Comparison of ENCODE assay signal across 8 cellular contexts in the genomic region with DNA sequence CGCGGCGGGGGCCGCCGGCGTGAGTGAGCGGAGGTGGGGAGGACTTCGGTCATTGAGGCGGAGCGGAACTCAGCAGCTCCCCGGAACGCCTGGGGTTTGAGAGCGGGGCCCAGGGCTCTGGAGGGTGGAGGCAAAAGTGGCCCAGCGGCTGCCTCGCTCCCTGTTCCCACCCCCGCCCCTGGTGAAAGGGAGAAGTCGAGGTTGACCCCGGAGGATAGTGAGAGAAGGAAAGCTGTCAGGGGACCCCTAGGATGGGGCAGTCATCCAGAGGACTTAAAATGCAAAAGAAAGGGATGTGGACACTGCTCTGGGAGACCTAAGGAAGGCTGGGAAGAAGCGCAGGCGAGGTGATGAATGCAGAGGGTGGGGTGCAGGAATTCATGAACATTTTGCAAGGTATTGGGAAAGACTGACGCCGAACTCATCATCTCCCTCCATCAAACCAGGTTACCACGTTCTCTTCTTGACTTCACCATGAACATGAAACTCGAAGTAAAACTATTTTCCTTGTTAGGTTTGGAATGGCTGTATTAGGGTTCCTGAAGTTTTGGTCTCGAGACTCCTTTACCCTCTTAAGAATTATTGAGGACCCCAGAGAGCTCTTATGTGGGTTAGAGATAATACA. TPM values are rescaled to one million over a fixed set of nuclear protein-coding genes. Genes with fewer than 3 reads are reported as not detected.
DNase-seq lines count a peak whose midpoint lies in the region; ATAC-seq and TF ChIP-seq lines count a peak whose summit lies in the region.

No MANE protein-coding gene starts in this region.

- TF ChIP-seq POLR2A in gastroesophageal sphincter (IDR thresholded peaks at IDR 0.05), result no peak

- H3K9me3 Mint-ChIP-seq in WTC11 (no peaks in the 10 kb centered on the region), osteocyte (ENCODE audit: unreplicated experiment) (no peaks in the 10 kb centered on the region)

- H3K36me3 Mint-ChIP-seq in WTC11 (no peaks in the 10 kb centered on the region), osteocyte (ENCODE audit: unreplicated experiment) (peaks cover 9% of the 10 kb centered on the region)

- TF ChIP-seq CTCF in AG10803 (conservative IDR thresholded peaks at IDR 0.05; ENCODE audit: low read length) (no peak), WTC11 (IDR thresholded peaks at IDR 0.05) (no peak), gastroesophageal sphincter (IDR thresholded peaks at IDR 0.05) (no peak), osteocyte (IDR thresholded peaks at IDR 0.05) (no peak)

- no peaks in the 10 kb centered on the region for H3K9me3 ChIP-seq in gastroesophageal sphincter

- H3K27ac Mint-ChIP-seq in WTC11, result peak overlapping the region; percentile 61
- peak overlapping the region; percentile 86 for H3K27ac Mint-ChIP-seq in osteocyte (ENCODE audit: unreplicated experiment)

- no peaks in the 10 kb centered on the region for H3K27me3 Mint-ChIP-seq in WTC11 (ENCODE audit: low read depth)
- no peaks in the 10 kb centered on the region for H3K27me3 Mint-ChIP-seq in osteocyte (ENCODE audit: unreplicated experiment)

- DNase-seq in AG10803 (ENCODE audit: low read depth) (peak; percentile 66), HT-29 (ENCODE audit: low spot score) (peak; percentile 20), WTC11 (ENCODE audit: low spot score) (no peak), osteocyte (ENCODE audit: extremely low spot score, unreplicated experiment) (no peak)
- no peak for DNase-seq in stimulated activated naive CD4-positive, alpha-beta T cell treated with Interleukin-2 at 50 U/mL for 16 hours (lab: John Stamatoyannopoulos, UW)

- CTCF ChIA-PET in WTC11 (lab: Charles Lee), result interaction anchor here (0.6 to 5.0 kb wide), 18 partner anchors 9 to 455 kb away, joined by 3 to 45 read pairs (median 4); a partner anchor contains a TSS

- peaks cover 0 to 26% (median 10%) of the 10 kb centered on the region in 3 donors for H3K4me1 ChIP-seq in gastroesophageal sphincter

- peak overlapping the region; percentile 77 to 98 (median 96) for H3K27ac ChIP-seq in gastroesophageal sphincter

- no peaks in the 10 kb centered on the region for H3K36me3 ChIP-seq in gastroesophageal sphincter

- H3K4me3 ChIP-seq in AG10803 (ENCODE audit: low read length) (peak overlapping the region; percentile 85), gastroesophageal sphincter (peak overlapping the region; percentile 63 to 98)

- POLR2A ChIA-PET in WTC11 (lab: Charles Lee), result interaction anchor here (0.6 to 1.3 kb wide), 6 partner anchors 12 to 1049 kb away, joined by 3 read pairs; no protein-coding TSS in a partner anchor

- WGBS in gastroesophageal sphincter (ENCODE audit: low coverage in 1 of 2), 2 donors, result 5 to 6% methylated on average over 5 to 10 of the region's 25 CpGs

- peak overlapping the region; percentile 87 for H3K4me3 Mint-ChIP-seq in WTC11
- H3K4me3 Mint-ChIP-seq in osteocyte (ENCODE audit: unreplicated experiment), result peak overlapping the region; percentile 92

- peak; percentile 40 for ATAC-seq in GM19023 (IDR thresholded peaks at IDR 0.05; ENCODE audit: unreplicated experiment)
- peak; percentile 18 for ATAC-seq in WTC11
- ATAC-seq in gastroesophageal sphincter, result peak; percentile 19
- no peak for ATAC-seq in HG03469 (IDR thresholded peaks at IDR 0.05; ENCODE audit: unreplicated experiment)

- no peak for TF ChIP-seq EP300 in gastroesophageal sphincter (IDR thresholded peaks at IDR 0.05)

- H3K27me3 ChIP-seq in gastroesophageal sphincter, result peaks cover 13% of the 10 kb centered on the region

- H3K4me1 Mint-ChIP-seq in WTC11 (peaks cover 18% of the 10 kb centered on the region), osteocyte (ENCODE audit: unreplicated experiment) (peaks cover 38% of the 10 kb centered on the region)

TF ChIP-seq in WTC11, 78 proteins besides CTCF, POLR2A, EP300 and RAD21:
- TF ChIP-seq TEAD1 (CRISPR knock-in tag; IDR thresholded peaks at IDR 0.05) (no peak), FOXP1 (CRISPR knock-in tag; IDR thresholded peaks at IDR 0.05; ENCODE audit: borderline replicate concordance) (no peak), TEAD4 (CRISPR knock-in tag; IDR thresholded peaks at IDR 0.05) (no peak), NFATC4 (CRISPR knock-in tag; IDR thresholded peaks at IDR 0.05) (no peak), CREB1 (CRISPR knock-in tag; IDR thresholded peaks at IDR 0.05) (no peak), TCF7 (CRISPR knock-in tag; IDR thresholded peaks at IDR 0.05; ENCODE audit: low read depth) (no peak), RORB (CRISPR knock-in tag; IDR thresholded peaks at IDR 0.05) (no peak), ZNF396 (CRISPR knock-in tag; IDR thresholded peaks at IDR 0.05; ENCODE audit: borderline replicate concordance) (no peak), SP1 (CRISPR knock-in tag; conservative IDR thresholded peaks at IDR 0.05) (no peak), ZNF138 (CRISPR knock-in tag; conservative IDR thresholded peaks at IDR 0.05) (no peak)
- TF ChIP-seq, protein P1, sequence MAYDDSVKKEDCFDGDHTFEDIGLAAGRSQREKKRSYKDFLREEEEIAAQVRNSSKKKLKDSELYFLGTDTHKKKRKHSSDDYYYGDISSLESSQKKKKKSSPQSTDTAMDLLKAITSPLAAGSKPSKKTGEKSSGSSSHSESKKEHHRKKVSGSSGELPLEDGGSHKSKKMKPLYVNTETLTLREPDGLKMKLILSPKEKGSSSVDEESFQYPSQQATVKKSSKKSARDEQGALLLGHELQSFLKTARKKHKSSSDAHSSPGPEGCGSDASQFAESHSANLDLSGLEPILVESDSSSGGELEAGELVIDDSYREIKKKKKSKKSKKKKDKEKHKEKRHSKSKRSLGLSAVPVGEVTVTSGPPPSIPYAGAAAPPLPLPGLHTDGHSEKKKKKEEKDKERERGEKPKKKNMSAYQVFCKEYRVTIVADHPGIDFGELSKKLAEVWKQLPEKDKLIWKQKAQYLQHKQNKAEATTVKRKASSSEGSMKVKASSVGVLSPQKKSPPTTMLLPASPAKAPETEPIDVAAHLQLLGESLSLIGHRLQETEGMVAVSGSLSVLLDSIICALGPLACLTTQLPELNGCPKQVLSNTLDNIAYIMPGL (CRISPR knock-in tag; IDR thresholded peaks at IDR 0.05), result no peak
- TF ChIP-seq, protein P2, sequence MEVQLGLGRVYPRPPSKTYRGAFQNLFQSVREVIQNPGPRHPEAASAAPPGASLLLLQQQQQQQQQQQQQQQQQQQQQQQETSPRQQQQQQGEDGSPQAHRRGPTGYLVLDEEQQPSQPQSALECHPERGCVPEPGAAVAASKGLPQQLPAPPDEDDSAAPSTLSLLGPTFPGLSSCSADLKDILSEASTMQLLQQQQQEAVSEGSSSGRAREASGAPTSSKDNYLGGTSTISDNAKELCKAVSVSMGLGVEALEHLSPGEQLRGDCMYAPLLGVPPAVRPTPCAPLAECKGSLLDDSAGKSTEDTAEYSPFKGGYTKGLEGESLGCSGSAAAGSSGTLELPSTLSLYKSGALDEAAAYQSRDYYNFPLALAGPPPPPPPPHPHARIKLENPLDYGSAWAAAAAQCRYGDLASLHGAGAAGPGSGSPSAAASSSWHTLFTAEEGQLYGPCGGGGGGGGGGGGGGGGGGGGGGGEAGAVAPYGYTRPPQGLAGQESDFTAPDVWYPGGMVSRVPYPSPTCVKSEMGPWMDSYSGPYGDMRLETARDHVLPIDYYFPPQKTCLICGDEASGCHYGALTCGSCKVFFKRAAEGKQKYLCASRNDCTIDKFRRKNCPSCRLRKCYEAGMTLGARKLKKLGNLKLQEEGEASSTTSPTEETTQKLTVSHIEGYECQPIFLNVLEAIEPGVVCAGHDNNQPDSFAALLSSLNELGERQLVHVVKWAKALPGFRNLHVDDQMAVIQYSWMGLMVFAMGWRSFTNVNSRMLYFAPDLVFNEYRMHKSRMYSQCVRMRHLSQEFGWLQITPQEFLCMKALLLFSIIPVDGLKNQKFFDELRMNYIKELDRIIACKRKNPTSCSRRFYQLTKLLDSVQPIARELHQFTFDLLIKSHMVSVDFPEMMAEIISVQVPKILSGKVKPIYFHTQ (CRISPR knock-in tag; IDR thresholded peaks at IDR 0.05), result no peak
- TF ChIP-seq, protein P3, sequence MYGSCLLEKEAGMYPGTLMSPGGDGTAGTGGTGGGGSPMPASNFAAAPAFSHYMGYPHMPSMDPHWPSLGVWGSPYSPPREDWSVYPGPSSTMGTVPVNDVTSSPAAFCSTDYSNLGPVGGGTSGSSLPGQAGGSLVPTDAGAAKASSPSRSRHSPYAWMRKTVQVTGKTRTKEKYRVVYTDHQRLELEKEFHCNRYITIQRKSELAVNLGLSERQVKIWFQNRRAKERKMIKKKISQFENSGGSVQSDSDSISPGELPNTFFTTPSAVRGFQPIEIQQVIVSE (CRISPR knock-in tag; IDR thresholded peaks at IDR 0.05; ENCODE audit: borderline replicate concordance), result no peak
- TF ChIP-seq, protein P4, sequence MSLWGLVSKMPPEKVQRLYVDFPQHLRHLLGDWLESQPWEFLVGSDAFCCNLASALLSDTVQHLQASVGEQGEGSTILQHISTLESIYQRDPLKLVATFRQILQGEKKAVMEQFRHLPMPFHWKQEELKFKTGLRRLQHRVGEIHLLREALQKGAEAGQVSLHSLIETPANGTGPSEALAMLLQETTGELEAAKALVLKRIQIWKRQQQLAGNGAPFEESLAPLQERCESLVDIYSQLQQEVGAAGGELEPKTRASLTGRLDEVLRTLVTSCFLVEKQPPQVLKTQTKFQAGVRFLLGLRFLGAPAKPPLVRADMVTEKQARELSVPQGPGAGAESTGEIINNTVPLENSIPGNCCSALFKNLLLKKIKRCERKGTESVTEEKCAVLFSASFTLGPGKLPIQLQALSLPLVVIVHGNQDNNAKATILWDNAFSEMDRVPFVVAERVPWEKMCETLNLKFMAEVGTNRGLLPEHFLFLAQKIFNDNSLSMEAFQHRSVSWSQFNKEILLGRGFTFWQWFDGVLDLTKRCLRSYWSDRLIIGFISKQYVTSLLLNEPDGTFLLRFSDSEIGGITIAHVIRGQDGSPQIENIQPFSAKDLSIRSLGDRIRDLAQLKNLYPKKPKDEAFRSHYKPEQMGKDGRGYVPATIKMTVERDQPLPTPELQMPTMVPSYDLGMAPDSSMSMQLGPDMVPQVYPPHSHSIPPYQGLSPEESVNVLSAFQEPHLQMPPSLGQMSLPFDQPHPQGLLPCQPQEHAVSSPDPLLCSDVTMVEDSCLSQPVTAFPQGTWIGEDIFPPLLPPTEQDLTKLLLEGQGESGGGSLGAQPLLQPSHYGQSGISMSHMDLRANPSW (CRISPR knock-in tag; conservative IDR thresholded peaks at IDR 0.05; ENCODE audit: low read depth), result no peak

RNA-seq across cellular contexts. Expression of a gene that starts 0.8 kb away (rescaled TPM):
- total RNA-seq in HT-29 (2014; rRNA removed; shearing (Covaris generic)), result 5.6 and 8.6 TPM in 2 replicates
- total RNA-seq in WTC11 (2021) (11.2 to 13.6 TPM (median 13.2 TPM) in 3 replicates), gastroesophageal sphincter (10 to 100 TPM; 19.4 to 26.6 (median 24.1) TPM), osteocyte (28.1 and 28.8 TPM in 2 replicates)

RNA-seq across cellular contexts. Expression of a gene that starts 43.2 kb away (rescaled TPM):
- total RNA-seq in HT-29 (2014; rRNA removed; shearing (Covaris generic)), result not detected in 2 replicates
- 0.07 to 0.18 TPM (median 0.07 TPM) in 3 replicates for total RNA-seq in WTC11 (2021)
- total RNA-seq in gastroesophageal sphincter, result under 1 TPM in 2 of 4 donors, not detected in 2; 0.08 to 0.54 TPM
- 54.9 and 61.2 TPM in 2 replicates for total RNA-seq in osteocyte

Comparison
In these comparisons a context has a peak if more than half of its experiments do, and no peak if none do; other contexts are left out.
1. DNase-seq: peak in AG10803 (single experiment) and HT-29 (single experiment); none in WTC11 (single experiment), osteocyte (single experiment) and stimulated activated naive CD4-positive, alpha-beta T cell treated with Interleukin-2 at 50 U/mL for 16 hours (single experiment).
2. RNA of a gene that starts 43.2 kb away (total RNA-seq): 54.9 to 61.2 TPM in osteocyte; 0.08 to 0.54 TPM in gastroesophageal sphincter, 0.07 to 0.18 TPM in WTC11 and not detected in HT-29; every median in the first group is over 10 times any median in the second.